Comparison of ENCODE assay signal across 8 cellular contexts in the genomic region with DNA sequence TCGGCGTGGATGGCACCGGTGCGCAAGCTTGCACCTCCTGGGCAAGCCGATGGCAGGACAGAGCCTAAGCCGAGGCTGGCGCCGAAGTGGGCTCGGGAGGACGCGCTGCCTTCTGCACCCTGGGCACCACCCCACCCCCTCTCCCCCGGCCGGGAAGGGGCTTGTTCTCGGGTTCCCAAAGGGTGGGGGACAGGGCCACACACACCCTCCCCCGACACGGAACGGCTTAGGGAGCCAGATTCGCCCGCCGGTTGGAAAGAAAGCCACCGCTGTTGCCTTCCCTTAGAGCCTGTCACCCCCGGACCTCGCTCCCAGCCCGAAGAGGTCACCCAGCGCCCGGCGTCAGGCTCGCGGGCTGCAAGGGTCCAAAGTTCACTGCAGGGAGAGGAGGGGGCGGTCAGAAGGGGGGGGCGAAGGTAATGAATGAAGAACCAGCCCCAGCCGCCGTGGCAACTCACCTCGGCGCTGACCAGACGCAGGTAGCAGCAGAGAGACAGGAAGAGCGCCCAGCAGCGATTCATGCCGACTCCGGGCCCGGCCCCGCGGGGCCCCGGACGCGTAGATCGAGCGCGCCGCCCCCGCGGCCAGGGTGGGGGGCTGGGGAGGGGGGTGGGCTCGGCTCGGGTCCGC. TPM values are rescaled to one million over a fixed set of nuclear protein-coding genes. Genes with fewer than 3 reads are reported as not detected.
A peak's percentile ranks its signal among the peaks of the same experiment; 100 is the strongest.
DNase-seq lines count a peak whose midpoint lies in the region; ATAC-seq, FAIRE-seq and TF ChIP-seq lines count a peak whose summit lies in the region.

No MANE protein-coding gene starts in this region.

- H3K9me3 ChIP-seq in Caco-2 (no peaks in the 10 kb centered on the region), endothelial cell of umbilical vein (replicated peaks; ENCODE audit: control insufficient read depth, insufficient read depth, low read length) (no peaks in the 10 kb centered on the region), neural progenitor cell (ENCODE audit: low read depth) (no peaks in the 10 kb centered on the region)

- H3K27me3 Mint-ChIP-seq in Caco-2 (ENCODE audit: insufficient read depth, unreplicated experiment): no peaks in the 10 kb centered on the region
- H3K27me3 Mint-ChIP-seq in neural progenitor cell (ENCODE audit: insufficient read depth, low read depth): peaks cover 60% of the 10 kb centered on the region

- TF ChIP-seq CTCF in Caco-2 (IDR thresholded peaks at IDR 0.05; ENCODE audit: insufficient read depth in 1 of 2, low read depth in 1 of 2, low read length in 1 of 2, severe bottlenecking in 1 of 2, unreplicated experiment in 1 of 2) (peak in 1 of 2 experiments; percentile 1), endothelial cell of umbilical vein (IDR thresholded peaks at IDR 0.05; ENCODE audit: extremely low read depth in 1 of 2, insufficient read depth in 1 of 2, low read depth in 1 of 2, low read length in 2 of 2) (no peak), neural progenitor cell (IDR thresholded peaks at IDR 0.05) (no peak)

- H3K36me3 ChIP-seq in Caco-2 (ENCODE audit: control insufficient read depth, insufficient read depth, low read length): no peaks in the 10 kb centered on the region; the same call in none of the 2 replicates
- H3K36me3 ChIP-seq in endothelial cell of umbilical vein (ENCODE audit: control insufficient read depth in 2 of 2, extremely low read depth in 1 of 2, insufficient read depth in 2 of 2, low read length in 2 of 2): peaks cover 6 to 13% of the 10 kb centered on the region in 2 experiments
- no peaks in the 10 kb centered on the region for H3K36me3 ChIP-seq in neural progenitor cell

- dilution Hi-C loops in endothelial cell of umbilical vein (cut with MboI; ENCODE audit: extremely low pct_ligation_motif_present, low sequenced_read_pairs): no loop called here

- CTCF ChIA-PET in Caco-2 (lab: Charles Lee): interaction anchor here (0.6 kb wide), 1 partner anchor 28 kb away, joined by 3 read pairs; no protein-coding TSS in a partner anchor
- CTCF ChIA-PET in endothelial cell of umbilical vein (lab: Charles Lee): interaction anchor here (1.2 to 5.5 kb wide), 3 partner anchors 63 to 67 kb away, joined by 4 to 37 read pairs (median 22); no protein-coding TSS in a partner anchor

- POLR2A ChIA-PET in Caco-2 (lab: Charles Lee): interaction anchor here (1.1 to 1.3 kb wide), 2 partner anchors 29 to 68 kb away, joined by 5 to 8 read pairs; no protein-coding TSS in a partner anchor
- POLR2A ChIA-PET in endothelial cell of umbilical vein (lab: Charles Lee): interaction anchor here (2.5 kb wide), 1 partner anchor 39 kb away, joined by 20 read pairs; no protein-coding TSS in a partner anchor

- peaks cover 30% of the 10 kb centered on the region for H3K36me3 Mint-ChIP-seq in Caco-2 (ENCODE audit: insufficient read depth, unreplicated experiment)
- H3K36me3 Mint-ChIP-seq in neural progenitor cell: no peaks in the 10 kb centered on the region

- peak overlapping the region; percentile 87 for H3K27ac Mint-ChIP-seq in Caco-2 (ENCODE audit: unreplicated experiment)
- no peak overlapping the region for H3K27ac Mint-ChIP-seq in neural progenitor cell

- H3K4me3 ChIP-seq in Caco-2 (ENCODE audit: low read depth, low read length): peak overlapping the region; percentile 93
- H3K4me3 ChIP-seq in endothelial cell of umbilical vein (replicated peaks in 1 of 3; ENCODE audit: insufficient read depth in 1 of 3, low read depth in 1 of 3, low read length in 3 of 3): peak overlapping the region; percentile 41 to 91 (median 68)
- peak overlapping the region; percentile 61 for H3K4me3 ChIP-seq in neural progenitor cell

- peaks cover 21% of the 10 kb centered on the region for H3F3A ChIP-seq in neural progenitor cell (ENCODE audit: low read depth)

- H3K4me2 ChIP-seq in endothelial cell of umbilical vein (ENCODE audit: insufficient read depth, low read length): peak overlapping the region; percentile 4
- H3K4me2 ChIP-seq in neural progenitor cell: peak overlapping the region; percentile 98

- peak overlapping the region; percentile 46 for H3K27ac ChIP-seq in endothelial cell of umbilical vein (ENCODE audit: insufficient read depth, low read depth, low read length)
- H3K27ac ChIP-seq in neural progenitor cell: no peak overlapping the region

- H3K9ac ChIP-seq in endothelial cell of umbilical vein (replicated peaks; ENCODE audit: extremely low read depth, insufficient read depth, low read length) (peak overlapping the region; percentile 91), neural progenitor cell (no peak overlapping the region)

- no peak for ATAC-seq in HG03025 (IDR thresholded peaks at IDR 0.05; ENCODE audit: low FRiP score, unreplicated experiment)

- no peak overlapping the region for H2AFZ ChIP-seq in endothelial cell of umbilical vein (ENCODE audit: low read depth, low read length)
- peak overlapping the region; percentile 83 for H2AFZ ChIP-seq in neural progenitor cell (replicated peaks)

- DNase-seq in Caco-2 (peak; percentile 85 to 89), RCC 7860 (ENCODE audit: low spot score) (peak; percentile 5), endothelial cell of umbilical vein (ENCODE audit: low read depth, low spot score) (no peak), neural progenitor cell (ENCODE audit: low spot score) (peak; percentile 53), GF-D8 (lab: John Stamatoyannopoulos, UW) (no peak), NCI-H1930 (lab: John Stamatoyannopoulos, UW) (no peak)
- DNase-seq in stimulated activated CD4-positive, alpha-beta T cell treated with anti-CD3 and anti-CD28 coated beads, Interleukin-2, amount 100 ng/mL, for 48 hours: no peak

- peaks cover 19% of the 10 kb centered on the region for H3K4me1 Mint-ChIP-seq in Caco-2 (ENCODE audit: low read depth, unreplicated experiment)
- peaks cover 31% of the 10 kb centered on the region for H3K4me1 Mint-ChIP-seq in neural progenitor cell

- H3K79me2 ChIP-seq in endothelial cell of umbilical vein (ENCODE audit: control insufficient read depth, insufficient read depth, low read length) (peaks cover 62% of the 10 kb centered on the region), neural progenitor cell (ENCODE audit: low read depth) (no peaks in the 10 kb centered on the region)

- H3K27me3 ChIP-seq in Caco-2 (replicated peaks; ENCODE audit: control insufficient read depth, insufficient read depth, low read length) (no peaks in the 10 kb centered on the region), endothelial cell of umbilical vein (ENCODE audit: control insufficient read depth in 2 of 2, insufficient read depth in 2 of 2, low read length in 2 of 2) (no peaks in the 10 kb centered on the region), neural progenitor cell (peaks cover 91% of the 10 kb centered on the region)

- no peaks in the 10 kb centered on the region for H3K9me1 ChIP-seq in endothelial cell of umbilical vein (replicated peaks; ENCODE audit: control insufficient read depth, extremely low read depth, insufficient read depth, low read length)

- peak overlapping the region; percentile 88 for H3K4me3 Mint-ChIP-seq in Caco-2 (ENCODE audit: unreplicated experiment)
- H3K4me3 Mint-ChIP-seq in neural progenitor cell: peak overlapping the region; percentile 82

- H4K20me1 ChIP-seq in endothelial cell of umbilical vein (replicated peaks; ENCODE audit: control insufficient read depth, extremely low read depth, insufficient read depth, low read length) (no peaks in the 10 kb centered on the region), neural progenitor cell (ENCODE audit: low read depth) (peaks cover 4% of the 10 kb centered on the region)

- H3K9me3 Mint-ChIP-seq in Caco-2 (ENCODE audit: unreplicated experiment): no peaks in the 10 kb centered on the region
- no peaks in the 10 kb centered on the region for H3K9me3 Mint-ChIP-seq in neural progenitor cell

- H3K4me1 ChIP-seq in Caco-2 (peaks cover 12% of the 10 kb centered on the region), endothelial cell of umbilical vein (ENCODE audit: control insufficient read depth, extremely low read depth, insufficient read depth, low read length) (peaks cover 39% of the 10 kb centered on the region), neural progenitor cell (peaks cover 24% of the 10 kb centered on the region)

- intact Hi-C loops in Caco-2 (cut with micrococcal nuclease; ENCODE audit: unreplicated experiment) (loop anchor here (2.0 kb wide), 1 partner anchor 67 kb away; no protein-coding TSS in a partner anchor), endothelial cell of umbilical vein (cut with micrococcal nuclease) (no loop called here)

- FAIRE-seq in RCC 7860 (lab: Jason Lieb, UNC) (no peak), endothelial cell of umbilical vein (lab: Jason Lieb, UNC) (no peak)

- no peak for TF ChIP-seq POLR2A in endothelial cell of umbilical vein (IDR thresholded peaks at IDR 0.05; ENCODE audit: low read depth, low read length)

- BruUV-seq in Caco-2 (replicated peaks; lab: Mats Ljungman, UMichigan): TSS peak; percentile 33
- no TSS peak for BruUV-seq in endothelial cell of umbilical vein (replicated peaks; lab: Mats Ljungman, UMichigan)

TF ChIP-seq in endothelial cell of umbilical vein, 7 proteins besides CTCF, POLR2A, EP300 and RAD21:
- TF ChIP-seq MYC (IDR thresholded peaks at IDR 0.05; ENCODE audit: low read depth, low read length) (no peak), JUN (IDR thresholded peaks at IDR 0.05; ENCODE audit: borderline replicate concordance, insufficient read depth, insufficient read length, low read depth) (no peak), EZH2 (IDR thresholded peaks at IDR 0.05; ENCODE audit: borderline replicate concordance, low read depth, low read length, severe bottlenecking) (no peak), POLR2AphosphoS5 (IDR thresholded peaks at IDR 0.05; ENCODE audit: insufficient read depth, low read depth, low read length) (no peak), GATA2 (IDR thresholded peaks at IDR 0.05; ENCODE audit: insufficient read depth, insufficient read length, low read depth, low read length) (no peak), FOS (IDR thresholded peaks at IDR 0.05; ENCODE audit: borderline replicate concordance, insufficient read depth, low read length) (no peak)
- TF ChIP-seq, protein P1, sequence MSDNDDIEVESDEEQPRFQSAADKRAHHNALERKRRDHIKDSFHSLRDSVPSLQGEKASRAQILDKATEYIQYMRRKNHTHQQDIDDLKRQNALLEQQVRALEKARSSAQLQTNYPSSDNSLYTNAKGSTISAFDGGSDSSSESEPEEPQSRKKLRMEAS (IDR thresholded peaks at IDR 0.05; ENCODE audit: insufficient read depth, insufficient read length): no peak

RNA-seq across cellular contexts. Expression of gene PDGFB, which starts 1.2 kb away (rescaled TPM):
- total RNA-seq in Caco-2 (2022) (7.2 and 8.3 TPM in 2 replicates), endothelial cell of umbilical vein (240 and 273 TPM in 2 replicates), neural progenitor cell (ENCODE audit: low replicate concordance) (0.15 and 0.65 TPM in 2 replicates)
- 135 and 179 TPM in 2 replicates for polyA plus RNA-seq in endothelial cell of umbilical vein
- 144 and 170 TPM in 2 replicates for polyA plus RNA-seq in endothelial cell of umbilical vein (2011; cell fraction: cytosol; rRNA removed)
- 102 and 122 TPM in 2 replicates for polyA plus RNA-seq in endothelial cell of umbilical vein (2011; cell fraction: nucleus; rRNA removed)
- 57.8 and 101 TPM in 2 replicates for polyA plus RNA-seq in endothelial cell of umbilical vein (2012)
- polyA minus RNA-seq in endothelial cell of umbilical vein: 185 and 212 TPM in 2 replicates
- 3.4 TPM for polyA minus RNA-seq in endothelial cell of umbilical vein (2011; cell fraction: cytosol; rRNA and poly(A)+ RNA removed)
- 44.9 and 58.4 TPM in 2 replicates for polyA minus RNA-seq in endothelial cell of umbilical vein (2011; cell fraction: nucleus; rRNA and poly(A)+ RNA removed)

Comparison
In these comparisons a context has a peak if more than half of its experiments do, and no peak if none do; other contexts are left out.
1. DNase-seq: peak in Caco-2 (2 of 2), RCC 7860 (single experiment) and neural progenitor cell (single experiment); none in endothelial cell of umbilical vein (single experiment), GF-D8 (single experiment), NCI-H1930 (0 of 2) and stimulated activated CD4-positive, alpha-beta T cell treated with anti-CD3 and anti-CD28 coated beads, Interleukin-2, amount 100 ng/mL, for 48 hours (0 of 2).
2. RNA of gene PDGFB, which starts 1.2 kb away (total RNA-seq): 240 to 273 TPM in endothelial cell of umbilical vein; 7.2 to 8.3 TPM in Caco-2 and 0.15 to 0.65 TPM in neural progenitor cell; every median in the first group is over 10 times any median in the second.
3. Peak in every context shown above with its lines, with median percentiles within 50 percentile points of each other: H3K4me3 ChIP-seq.